ENCODE assay signal across 1 cellular context in the genomic region with DNA sequence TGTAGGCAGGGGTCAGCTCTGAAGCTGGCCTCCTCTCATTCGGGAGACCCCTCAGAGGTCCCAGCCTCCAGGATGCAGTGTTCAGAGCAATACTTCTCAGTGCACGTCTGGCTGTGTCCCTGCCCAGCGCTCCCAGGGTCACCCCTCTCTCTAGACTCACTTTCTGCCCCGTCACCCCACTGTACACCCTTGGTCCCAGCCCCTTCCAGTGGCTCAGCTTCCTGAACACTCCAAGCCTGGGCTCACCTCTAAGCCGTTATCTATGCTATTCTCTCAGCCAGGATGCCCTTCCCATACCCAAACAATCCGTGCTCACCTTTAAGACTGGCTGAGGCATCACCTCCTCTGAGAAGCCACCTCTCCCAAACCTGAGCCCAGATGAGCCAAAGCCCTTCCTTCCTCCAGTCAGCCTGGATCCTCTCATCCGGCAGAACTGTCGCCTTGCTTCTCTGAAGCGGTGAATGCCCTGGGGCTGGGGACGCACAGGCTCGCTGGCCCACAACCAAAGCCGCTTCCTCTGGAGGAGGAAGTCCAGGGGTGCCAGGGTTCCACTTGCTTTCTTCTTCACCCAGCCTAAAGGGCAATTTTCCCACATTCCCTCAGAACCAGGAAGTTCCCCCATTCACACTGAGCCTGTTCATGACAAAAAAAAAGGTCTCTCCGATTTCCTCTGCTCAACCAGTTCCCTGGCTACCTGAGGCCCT.
TF ChIP-seq lines count a peak whose summit lies in the region.

No MANE protein-coding gene starts in this region.

TF ChIP-seq in K562, 482 proteins besides CTCF, POLR2A, EP300 and RAD21 (continued from another document):
- TF ChIP-seq NKRF (IDR thresholded peaks at IDR 0.05; ENCODE audit: borderline replicate concordance) (no peak), CXXC5 (CRISPR knock-in tag; IDR thresholded peaks at IDR 0.05) (0 out of 2 replicates have a peak, but pooled peaks have one; percentile 4), FOXK1 (CRISPR knock-in tag; IDR thresholded peaks at IDR 0.05; ENCODE audit: borderline replicate concordance) (no peak), KDM4B (IDR thresholded peaks at IDR 0.05; ENCODE audit: borderline replicate concordance in 2 of 2, low read depth in 1 of 2) (0 out of 4 replicates have a peak, but pooled peaks of 1 of the 2 experiments have one; percentile 3), BRCA1 (IDR thresholded peaks at IDR 0.05) (no peak), BRCA1 (CRISPR knock-in tag; IDR thresholded peaks at IDR 0.05) (no peak), ARNT (IDR thresholded peaks at IDR 0.05) (no peak), SRF (CRISPR knock-in tag; IDR thresholded peaks at IDR 0.05) (no peak), HMG20B (CRISPR knock-in tag; IDR thresholded peaks at IDR 0.05) (no peak), CCAR2 (IDR thresholded peaks at IDR 0.05; ENCODE audit: low read depth, low read length) (no peak), DEAF1 (CRISPR knock-in tag; IDR thresholded peaks at IDR 0.05) (no peak), FOXO4 (CRISPR knock-in tag; IDR thresholded peaks at IDR 0.05) (no peak), HINFP (tag; conservative IDR thresholded peaks at IDR 0.05; ENCODE audit: low read depth) (no peak), IRF2 (CRISPR knock-in tag; IDR thresholded peaks at IDR 0.05) (0 out of 2 replicates have a peak, but pooled peaks have one; percentile 45), ESRRB (CRISPR knock-in tag; IDR thresholded peaks at IDR 0.05; ENCODE audit: borderline replicate concordance) (no peak), ZNF644 (tag; IDR thresholded peaks at IDR 0.05; ENCODE audit: low read depth) (no peak), ERF (CRISPR knock-in tag; IDR thresholded peaks at IDR 0.05) (no peak), ELF1 (tag; IDR thresholded peaks at IDR 0.05) (peak; percentile 39; the same call in 1 of the 2 replicates), ZNF184 (CRISPR knock-in tag; IDR thresholded peaks at IDR 0.05) (no peak)
- TF ChIP-seq, protein P1, sequence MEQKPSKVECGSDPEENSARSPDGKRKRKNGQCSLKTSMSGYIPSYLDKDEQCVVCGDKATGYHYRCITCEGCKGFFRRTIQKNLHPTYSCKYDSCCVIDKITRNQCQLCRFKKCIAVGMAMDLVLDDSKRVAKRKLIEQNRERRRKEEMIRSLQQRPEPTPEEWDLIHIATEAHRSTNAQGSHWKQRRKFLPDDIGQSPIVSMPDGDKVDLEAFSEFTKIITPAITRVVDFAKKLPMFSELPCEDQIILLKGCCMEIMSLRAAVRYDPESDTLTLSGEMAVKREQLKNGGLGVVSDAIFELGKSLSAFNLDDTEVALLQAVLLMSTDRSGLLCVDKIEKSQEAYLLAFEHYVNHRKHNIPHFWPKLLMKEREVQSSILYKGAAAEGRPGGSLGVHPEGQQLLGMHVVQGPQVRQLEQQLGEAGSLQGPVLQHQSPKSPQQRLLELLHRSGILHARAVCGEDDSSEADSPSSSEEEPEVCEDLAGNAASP (IDR thresholded peaks at IDR 0.05): no peak
